Comparison of ENCODE assay signal across 30 cellular contexts in the genomic region with DNA sequence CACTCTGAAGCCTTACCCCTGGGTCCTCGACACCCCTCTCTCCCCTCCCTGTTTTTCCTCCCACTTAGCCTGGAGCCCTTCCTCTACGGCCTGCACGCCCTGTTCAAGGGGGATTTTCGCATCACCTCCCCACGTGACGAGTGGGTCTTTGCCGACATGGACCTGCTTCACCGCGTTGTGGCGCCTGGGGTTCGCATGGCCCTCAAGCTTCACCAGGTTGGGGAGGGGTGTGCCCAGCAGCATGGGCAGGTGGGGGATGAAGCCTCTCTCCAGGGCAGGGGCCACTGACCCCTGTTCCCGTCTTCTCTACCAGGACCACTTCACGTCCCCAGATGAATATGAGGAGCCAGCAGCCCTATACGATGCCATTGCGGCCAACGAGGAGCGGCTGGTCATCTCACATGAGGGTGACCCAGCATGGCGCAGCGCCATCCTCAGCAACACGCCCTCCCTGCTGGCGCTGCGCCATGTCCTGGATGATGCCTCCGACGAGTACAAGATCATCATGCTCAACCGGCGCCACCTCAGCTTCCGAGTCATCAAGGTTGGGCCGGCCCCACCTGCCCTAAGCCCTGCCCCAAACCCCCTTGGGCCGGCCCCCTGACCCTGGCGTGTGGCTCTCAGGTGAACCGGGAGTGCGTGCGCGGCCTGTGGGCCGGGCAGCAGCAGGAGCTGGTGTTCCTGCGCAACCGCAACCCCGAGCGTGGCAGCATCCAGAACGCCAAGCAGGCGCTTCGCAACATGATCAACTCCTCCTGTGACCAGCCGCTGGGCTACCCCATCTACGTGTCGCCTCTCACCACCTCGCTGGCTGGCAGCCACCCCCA. TPM values are rescaled to one million over a fixed set of nuclear protein-coding genes. Genes with fewer than 3 reads are reported as not detected.
DNase-seq lines count a peak whose midpoint lies in the region; ATAC-seq and TF ChIP-seq lines count a peak whose summit lies in the region.
"Had no signal": no experiment of that assay in that cellular context is flagged by ENCODE, and none has a peak within 500 bp of the region (broad histone marks: within the 10 kb centered on the region; RNA-seq: fewer than 3 reads in every experiment).

No MANE protein-coding gene starts in this region.

- peak overlapping the region; percentile 73 for H3K27ac ChIP-seq in VCaP
- peak overlapping the region; percentile 55 for H3K27ac ChIP-seq in naive thymus-derived CD4-positive, alpha-beta T cell (ENCODE audit: low read depth, low read length)
- H3K27ac ChIP-seq: SJSA1, thyroid gland, vagina had no signal

- no peak for ATAC-seq in activated CD4-positive, alpha-beta T cell treated with anti-CD3 and anti-CD28 coated beads for 36 hours
- ATAC-seq in naive thymus-derived CD4-positive, alpha-beta T cell, result no peak
- no peak for ATAC-seq in HG03039 (IDR thresholded peaks at IDR 0.05; ENCODE audit: unreplicated experiment)
- ATAC-seq: activated CD4-positive, CD25-positive, alpha-beta regulatory T cell treated with anti-CD3 and anti-CD28 coated beads, Interleukin-2, amount 50 U/mL, for 24 hours; stimulated activated naive CD8-positive, alpha-beta T cell treated with anti-CD3 and anti-CD28 coated beads, Interleukin-15, amount 100 ng/mL, for 72 hours; T-cell had no signal

- no peak for TF ChIP-seq CTCF in VCaP (conservative IDR thresholded peaks at IDR 0.05)

- H3K4me1 ChIP-seq in naive thymus-derived CD4-positive, alpha-beta T cell (ENCODE audit: control insufficient read depth in 2 of 2, insufficient read depth in 2 of 2, low read length in 2 of 2), result peaks cover 22 to 33% of the 10 kb centered on the region in 2 donors

- peaks cover 28% of the 10 kb centered on the region for H3K4me1 Mint-ChIP-seq in activated CD4-positive, alpha-beta T cell treated with anti-CD3 and anti-CD28 coated beads for 36 hours
- peaks cover 35% of the 10 kb centered on the region for H3K4me1 Mint-ChIP-seq in activated CD4-positive, alpha-beta T cell treated with anti-CD3 and anti-CD28 coated beads, Interleukin-2, amount 10 ng/mL, durations not matched to agents 7 days and 5 days
- peaks cover 20 to 40% (median 36%) of the 10 kb centered on the region in 7 donors for H3K4me1 Mint-ChIP-seq in naive thymus-derived CD4-positive, alpha-beta T cell

- no peaks in the 10 kb centered on the region for H3K9me3 Mint-ChIP-seq in activated CD4-positive, alpha-beta T cell treated with anti-CD3 and anti-CD28 coated beads for 36 hours (ENCODE audit: low read depth)
- H3K9me3 Mint-ChIP-seq in activated CD4-positive, alpha-beta T cell treated with anti-CD3 and anti-CD28 coated beads, Interleukin-2, amount 10 ng/mL, durations not matched to agents 7 days and 5 days, result no peaks in the 10 kb centered on the region
- H3K9me3 Mint-ChIP-seq in naive thymus-derived CD4-positive, alpha-beta T cell, result no peaks in the 10 kb centered on the region
- H3K9me3 Mint-ChIP-seq: brain; stimulated activated naive CD8-positive, alpha-beta T cell treated with anti-CD3 and anti-CD28 coated beads, Interleukin-15, amount 100 ng/mL, for 72 hours; T-cell had no signal

- no peak overlapping the region for H3K4me3 Mint-ChIP-seq in activated CD4-positive, alpha-beta T cell treated with anti-CD3 and anti-CD28 coated beads for 36 hours
- no peak overlapping the region for H3K4me3 Mint-ChIP-seq in activated CD4-positive, alpha-beta T cell treated with anti-CD3 and anti-CD28 coated beads, Interleukin-2, amount 10 ng/mL, durations not matched to agents 7 days and 5 days
- peak overlapping the region in 1 of 10 donors; percentile 16 for H3K4me3 Mint-ChIP-seq in naive thymus-derived CD4-positive, alpha-beta T cell
- H3K4me3 Mint-ChIP-seq: brain; CD4-positive, alpha-beta memory T cell; stimulated activated naive CD8-positive, alpha-beta T cell treated with anti-CD3 and anti-CD28 coated beads, Interleukin-15, amount 100 ng/mL, for 72 hours; T-cell had no signal

- no peaks in the 10 kb centered on the region for H3K9me3 ChIP-seq in naive thymus-derived CD4-positive, alpha-beta T cell (ENCODE audit: control insufficient read depth in 2 of 3, low read length in 3 of 3)
- H3K9me3 ChIP-seq: adrenal gland, left ventricle myocardium inferior, MG63, SJSA1, thyroid gland, vagina had no signal

- H3K36me3 ChIP-seq in naive thymus-derived CD4-positive, alpha-beta T cell (ENCODE audit: control insufficient read depth in 2 of 3, insufficient read depth in 3 of 3, low read length in 3 of 3), result peaks cover 0 to 64% (median 1%) of the 10 kb centered on the region in 3 experiments

- no peaks in the 10 kb centered on the region for H3K27me3 ChIP-seq in naive thymus-derived CD4-positive, alpha-beta T cell (ENCODE audit: control insufficient read depth in 2 of 2, insufficient read depth in 2 of 2, low read length in 2 of 2)
- H3K27me3 ChIP-seq: adrenal gland, MG63, SJSA1, thyroid gland, vagina had no signal

- CTCF ChIA-PET in activated CD4-positive, alpha-beta T cell treated with anti-CD3 and anti-CD28 coated beads for 36 hours (lab: Charles Lee), result interaction anchor here (1.5 kb wide), 1 partner anchor 12 kb away, joined by 4 read pairs; no protein-coding TSS in a partner anchor
- CTCF ChIA-PET in activated CD4-positive, alpha-beta T cell treated with anti-CD3 and anti-CD28 coated beads, Interleukin-2, amount 10 ng/mL, durations not matched to agents 7 days and 5 days (lab: Charles Lee), result interaction anchor here (0.5 kb wide), 1 partner anchor 46 kb away, joined by 3 read pairs; no protein-coding TSS in a partner anchor
- CTCF ChIA-PET in naive thymus-derived CD4-positive, alpha-beta T cell (lab: Charles Lee), result no interaction called here

- intact Hi-C loops in activated CD4-positive, alpha-beta T cell treated with anti-CD3 and anti-CD28 coated beads for 36 hours (cut with DNase I, micrococcal nuclease), result no loop called here
- intact Hi-C loops in naive thymus-derived CD4-positive, alpha-beta T cell (cut with micrococcal nuclease), result no loop called here

- H3K27ac Mint-ChIP-seq in activated CD4-positive, alpha-beta T cell treated with anti-CD3 and anti-CD28 coated beads for 36 hours, result peak overlapping the region; percentile 8
- no peak overlapping the region for H3K27ac Mint-ChIP-seq in activated CD4-positive, alpha-beta T cell treated with anti-CD3 and anti-CD28 coated beads, Interleukin-2, amount 10 ng/mL, durations not matched to agents 7 days and 5 days
- H3K27ac Mint-ChIP-seq in naive thymus-derived CD4-positive, alpha-beta T cell, result peak overlapping the region in 1 of 9 donors; percentile 19
- H3K27ac Mint-ChIP-seq: brain had no signal

- POLR2A ChIA-PET in activated CD4-positive, alpha-beta T cell treated with anti-CD3 and anti-CD28 coated beads for 36 hours (lab: Charles Lee), result no interaction called here
- POLR2A ChIA-PET in activated CD4-positive, alpha-beta T cell treated with anti-CD3 and anti-CD28 coated beads, Interleukin-2, amount 10 ng/mL, durations not matched to agents 7 days and 5 days (lab: Charles Lee), result no interaction called here
- POLR2A ChIA-PET in naive thymus-derived CD4-positive, alpha-beta T cell (lab: Charles Lee), result interaction anchor here (1.4 to 10.4 kb wide), 3 partner anchors 19 to 28 kb away, joined by 4 to 227 read pairs (median 6); a partner anchor contains a TSS

- peaks cover 34% of the 10 kb centered on the region for H3K36me3 Mint-ChIP-seq in activated CD4-positive, alpha-beta T cell treated with anti-CD3 and anti-CD28 coated beads for 36 hours (ENCODE audit: low read depth)
- H3K36me3 Mint-ChIP-seq in activated CD4-positive, alpha-beta T cell treated with anti-CD3 and anti-CD28 coated beads, Interleukin-2, amount 10 ng/mL, durations not matched to agents 7 days and 5 days (ENCODE audit: low read depth), result peaks cover 21% of the 10 kb centered on the region
- H3K36me3 Mint-ChIP-seq in naive thymus-derived CD4-positive, alpha-beta T cell, result peaks cover 0 to 23% (median 4%) of the 10 kb centered on the region in 5 donors

- no peak for DNase-seq in activated CD4-positive, alpha-beta T cell treated with anti-CD3 and anti-CD28 coated beads for 36 hours
- no peak for DNase-seq in activated CD4-positive, alpha-beta T cell treated with anti-CD3 and anti-CD28 coated beads, Interleukin-2, amount 10 ng/mL, durations not matched to agents 7 days and 5 days
- DNase-seq in naive thymus-derived CD4-positive, alpha-beta T cell, result no peak
- DNase-seq in stimulated activated CD8-positive, alpha-beta memory T cell treated with anti-CD3 and anti-CD28 coated beads, Interleukin-4, amount 100 ng/mL, for 48 hours, result no peak
- DNase-seq: activated CD8-positive, alpha-beta memory T cell treated with anti-CD3 and anti-CD28 coated beads for 24 hours; activated naive CD4-positive, alpha-beta T cell; activated T-cell treated with anti-CD3 and anti-CD28 coated beads, Interleukin-2, amount 50 U/mL, for 48 hours; adrenal gland; CD4-positive, alpha-beta memory T cell; cerebellar nuclear complex; HCEC 1CT; islet precursor cell; KBM-7; left ventricle myocardium inferior; MG63; NCI-H1105 treated with DMSO at 0.1 percent for 48 hours; NCI-H1930; NCI-H2227 treated with DMSO at 0.1 percent for 48 hours; occipital lobe; stimulated activated naive CD8-positive, alpha-beta T cell treated with anti-CD3 and anti-CD28 coated beads, Interleukin-15, amount 100 ng/mL, for 72 hours; T-cell; thyroid gland had no signal

- H3K27me3 Mint-ChIP-seq in activated CD4-positive, alpha-beta T cell treated with anti-CD3 and anti-CD28 coated beads for 36 hours, result no peaks in the 10 kb centered on the region
- no peaks in the 10 kb centered on the region for H3K27me3 Mint-ChIP-seq in activated CD4-positive, alpha-beta T cell treated with anti-CD3 and anti-CD28 coated beads, Interleukin-2, amount 10 ng/mL, durations not matched to agents 7 days and 5 days
- no peaks in the 10 kb centered on the region for H3K27me3 Mint-ChIP-seq in naive thymus-derived CD4-positive, alpha-beta T cell
- H3K27me3 Mint-ChIP-seq: brain; CD4-positive, alpha-beta memory T cell; stimulated activated naive CD8-positive, alpha-beta T cell treated with anti-CD3 and anti-CD28 coated beads, Interleukin-15, amount 100 ng/mL, for 72 hours; T-cell had no signal

- H3K4me3 ChIP-seq in naive thymus-derived CD4-positive, alpha-beta T cell (ENCODE audit: low read length), result no peak overlapping the region
- H3K4me3 ChIP-seq: adrenal gland, left ventricle myocardium inferior, MG63, SJSA1, thyroid gland, vagina had no signal

RNA-seq across cellular contexts. Expression of a gene that starts 2.8 kb away (rescaled TPM):
- 100 to 1,000 TPM; 181 to 202 TPM for total RNA-seq in activated CD4-positive, alpha-beta T cell treated with anti-CD3 and anti-CD28 coated beads for 36 hours
- 100 to 1,000 TPM; 229 to 235 TPM for total RNA-seq in activated CD4-positive, alpha-beta T cell treated with anti-CD3 and anti-CD28 coated beads, Interleukin-2, amount 10 ng/mL, durations not matched to agents 7 days and 5 days
- total RNA-seq in naive thymus-derived CD4-positive, alpha-beta T cell, result 100 to 1,000 TPM; 145 to 249 (median 198) TPM
- polyA plus RNA-seq in naive thymus-derived CD4-positive, alpha-beta T cell, result 100 to 1,000 TPM in 1 of 2 donors, 10 to 100 TPM in 1; 90.3 to 184 TPM

RNA-seq across cellular contexts. Expression of a gene that starts 19.5 kb away (rescaled TPM):
- 10 to 100 TPM; 27.9 to 30.7 TPM for total RNA-seq in activated CD4-positive, alpha-beta T cell treated with anti-CD3 and anti-CD28 coated beads for 36 hours
- 10 to 100 TPM; 47.7 to 50.2 TPM for total RNA-seq in activated CD4-positive, alpha-beta T cell treated with anti-CD3 and anti-CD28 coated beads, Interleukin-2, amount 10 ng/mL, durations not matched to agents 7 days and 5 days
- 10 to 100 TPM; 50.4 to 64.9 (median 56.6) TPM for total RNA-seq in naive thymus-derived CD4-positive, alpha-beta T cell
- polyA plus RNA-seq in naive thymus-derived CD4-positive, alpha-beta T cell, result 1 to 10 TPM; 2.2 to 7.9 TPM

RNA-seq across cellular contexts. Expression of a gene that starts 21.1 kb away (rescaled TPM):
- 10 to 100 TPM; 47.4 to 54.3 TPM for total RNA-seq in activated CD4-positive, alpha-beta T cell treated with anti-CD3 and anti-CD28 coated beads for 36 hours
- total RNA-seq in activated CD4-positive, alpha-beta T cell treated with anti-CD3 and anti-CD28 coated beads, Interleukin-2, amount 10 ng/mL, durations not matched to agents 7 days and 5 days, result 10 to 100 TPM; 61.0 to 67.1 TPM
- 10 to 100 TPM; 63.3 to 91.1 (median 88.2) TPM for total RNA-seq in naive thymus-derived CD4-positive, alpha-beta T cell
- 10 to 100 TPM; 12.1 to 21.6 TPM for polyA plus RNA-seq in naive thymus-derived CD4-positive, alpha-beta T cell

RNA-seq across cellular contexts. Expression of a gene that starts 27.6 kb away (rescaled TPM):
- total RNA-seq in activated CD4-positive, alpha-beta T cell treated with anti-CD3 and anti-CD28 coated beads for 36 hours, result 100 to 1,000 TPM in 1 of 2 experiments, 10 to 100 TPM in 1; 76.9 to 109 TPM
- total RNA-seq in activated CD4-positive, alpha-beta T cell treated with anti-CD3 and anti-CD28 coated beads, Interleukin-2, amount 10 ng/mL, durations not matched to agents 7 days and 5 days, result 10 to 100 TPM; 76.7 to 79.8 TPM
- total RNA-seq in naive thymus-derived CD4-positive, alpha-beta T cell, result 100 to 1,000 TPM; 106 to 303 (median 165) TPM
- 10 to 100 TPM; 54.6 to 73.0 TPM for polyA plus RNA-seq in naive thymus-derived CD4-positive, alpha-beta T cell

RNA-seq across cellular contexts. Expression of a gene that starts 39.5 kb away (rescaled TPM):
- total RNA-seq in activated CD4-positive, alpha-beta T cell treated with anti-CD3 and anti-CD28 coated beads for 36 hours, result under 1 TPM; 0.27 to 0.37 TPM
- 1 to 10 TPM in 1 of 2 experiments, under 1 TPM in 1; 1.00 to 3.3 TPM for total RNA-seq in activated CD4-positive, alpha-beta T cell treated with anti-CD3 and anti-CD28 coated beads, Interleukin-2, amount 10 ng/mL, durations not matched to agents 7 days and 5 days
- 1 to 10 TPM; 2.1 to 9.2 (median 4.8) TPM for total RNA-seq in naive thymus-derived CD4-positive, alpha-beta T cell
- under 1 TPM in 1 of 2 donors, not detected in 1; 0.25 TPM for polyA plus RNA-seq in naive thymus-derived CD4-positive, alpha-beta T cell
- total RNA-seq: A172, myocyte had no signal
